15 cellular contexts compared by ENCODE assay signal in genomic region chr11:111221936-111222335, GRCh38. TPM values are rescaled to one million over a fixed set of nuclear protein-coding genes. Genes with fewer than 3 reads are reported as not detected.
"Had no signal": no experiment of that assay in that cellular context is flagged by ENCODE, and none has a peak within 500 bp of the region (broad histone marks: within the 10 kb centered on the region; RNA-seq: fewer than 3 reads in every experiment).

No MANE protein-coding gene starts in this region.

RNA-seq across cellular contexts. Expression of gene POU2AF2, which starts 23.6 kb away (rescaled TPM):
- total RNA-seq: dermis blood vessel endothelial cell, dorsolateral prefrontal cortex, esophagus mucosa, esophagus squamous epithelium, glomerular endothelial cell, heart right ventricle, kidney epithelial cell, left cardiac atrium, left lung, left ventricle myocardium superior, lower leg skin, lower lobe of right lung, lung microvascular endothelial cell, mononuclear cell had no signal
- polyA plus RNA-seq: heart right ventricle, keratinocyte had no signal
